29 cellular contexts compared by ENCODE assay signal in the genomic region with DNA sequence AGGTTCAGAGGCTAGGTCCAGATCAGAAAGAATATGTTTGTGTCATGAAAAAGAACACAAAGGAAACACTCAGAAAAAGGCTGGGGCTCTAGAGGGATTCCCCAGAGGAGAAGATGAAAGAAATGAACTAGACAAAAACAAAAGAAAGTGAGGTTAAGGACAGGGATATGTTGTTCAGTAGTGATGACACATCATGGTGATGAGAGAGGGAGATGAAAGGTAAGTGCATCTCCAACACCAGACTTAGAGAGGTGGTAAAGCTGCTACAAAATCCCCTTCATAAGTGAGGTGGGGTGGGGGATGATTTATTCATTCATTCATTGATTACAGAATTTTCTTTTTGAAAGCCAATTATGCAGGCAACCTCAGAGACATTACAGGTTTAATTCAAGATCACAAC. TPM values are rescaled to one million over a fixed set of nuclear protein-coding genes. Genes with fewer than 3 reads are reported as not detected.
DNase-seq lines count a peak whose midpoint lies in the region; ATAC-seq, FAIRE-seq and TF ChIP-seq lines count a peak whose summit lies in the region.
"Had no signal": no experiment of that assay in that cellular context is flagged by ENCODE, and none has a peak within 500 bp of the region (broad histone marks: within the 10 kb centered on the region; RNA-seq: fewer than 3 reads in every experiment).

No MANE protein-coding gene starts in this region.

- intact Hi-C loops in activated CD4-positive, alpha-beta T cell treated with anti-CD3 and anti-CD28 coated beads, Interleukin-2, amount 10 ng/mL, durations not matched to agents 24 days and 14 days (cut with micrococcal nuclease) = no loop called here

- no peaks in the 10 kb centered on the region for H3K9me3 Mint-ChIP-seq in activated CD4-positive, alpha-beta T cell treated with anti-CD3 and anti-CD28 coated beads, Interleukin-2, amount 10 ng/mL, durations not matched to agents 24 days and 14 days
- H3K9me3 Mint-ChIP-seq in nephron progenitor cell = peaks cover 21% of the 10 kb centered on the region
- no peaks in the 10 kb centered on the region for H3K9me3 Mint-ChIP-seq in stimulated activated naive CD8-positive, alpha-beta T cell treated with anti-CD3 and anti-CD28 coated beads, Interleukin-15, amount 100 ng/mL, for 72 hours

- no peak overlapping the region for H3K27ac Mint-ChIP-seq in activated CD4-positive, alpha-beta T cell treated with anti-CD3 and anti-CD28 coated beads, Interleukin-2, amount 10 ng/mL, durations not matched to agents 24 days and 14 days
- peak overlapping the region; percentile 2 for H3K27ac Mint-ChIP-seq in nephron progenitor cell
- no peak overlapping the region for H3K27ac Mint-ChIP-seq in stimulated activated naive CD8-positive, alpha-beta T cell treated with anti-CD3 and anti-CD28 coated beads, Interleukin-15, amount 100 ng/mL, for 72 hours
- H3K27ac Mint-ChIP-seq: CD4-positive, CD25-positive, alpha-beta regulatory T cell; CD8-positive, alpha-beta memory T cell had no signal

- DNase-seq in activated CD4-positive, alpha-beta T cell treated with anti-CD3 and anti-CD28 coated beads, Interleukin-2, amount 10 ng/mL, durations not matched to agents 24 days and 14 days = peak; percentile 17
- DNase-seq in activated CD4-positive, alpha-beta T cell treated with anti-CD3 and anti-CD28 coated beads, Interleukin-2, amount 50 U/mL, for 4 hours = no peak
- DNase-seq in HTR-8/SVneo (ENCODE audit: insufficient read length, low spot score) = no peak
- DNase-seq in nephron progenitor cell = no peak
- DNase-seq in stimulated activated naive CD8-positive, alpha-beta T cell treated with anti-CD3 and anti-CD28 coated beads, Interleukin-15, amount 100 ng/mL, for 72 hours = no peak
- DNase-seq: 8988T; ACHN; BE2C; C1 segment of cervical spinal cord; CD4-positive, alpha-beta memory T cell; CD4-positive, CD25-positive, alpha-beta regulatory T cell; CD8-positive, alpha-beta memory T cell; COR-L47; DMS 273 treated with DMSO at 0.1 percent for 48 hours; DMS153; DMS53; DMS79; DND-41; EL; GDM1 had no signal

- peak; percentile 33 for ATAC-seq in stimulated activated naive CD8-positive, alpha-beta T cell treated with anti-CD3 and anti-CD28 coated beads, Interleukin-15, amount 100 ng/mL, for 72 hours
- no peak for ATAC-seq in HG03108 (IDR thresholded peaks at IDR 0.05; ENCODE audit: unreplicated experiment)
- ATAC-seq in GM21723 (IDR thresholded peaks at IDR 0.05; ENCODE audit: unreplicated experiment) = no peak
- ATAC-seq: GM12878 had no signal

- H3K4me1 Mint-ChIP-seq in activated CD4-positive, alpha-beta T cell treated with anti-CD3 and anti-CD28 coated beads, Interleukin-2, amount 10 ng/mL, durations not matched to agents 24 days and 14 days = no peaks in the 10 kb centered on the region
- peaks cover 10% of the 10 kb centered on the region for H3K4me1 Mint-ChIP-seq in nephron progenitor cell
- H3K4me1 Mint-ChIP-seq in stimulated activated naive CD8-positive, alpha-beta T cell treated with anti-CD3 and anti-CD28 coated beads, Interleukin-15, amount 100 ng/mL, for 72 hours = peaks cover 6% of the 10 kb centered on the region
- H3K4me1 Mint-ChIP-seq: CD14-positive monocyte; CD4-positive, alpha-beta memory T cell; CD8-positive, alpha-beta memory T cell had no signal

- peak; percentile 74 for FAIRE-seq in HTR-8/SVneo (lab: Jason Lieb, UNC)
- FAIRE-seq: A204.1, GM12878, GM12892, GM18507 had no signal

- H3K4me3 Mint-ChIP-seq in activated CD4-positive, alpha-beta T cell treated with anti-CD3 and anti-CD28 coated beads, Interleukin-2, amount 10 ng/mL, durations not matched to agents 24 days and 14 days = no peak overlapping the region
- H3K4me3 Mint-ChIP-seq in nephron progenitor cell = no peak overlapping the region
- no peak overlapping the region for H3K4me3 Mint-ChIP-seq in stimulated activated naive CD8-positive, alpha-beta T cell treated with anti-CD3 and anti-CD28 coated beads, Interleukin-15, amount 100 ng/mL, for 72 hours
- H3K4me3 Mint-ChIP-seq: CD4-positive, alpha-beta memory T cell; CD4-positive, CD25-positive, alpha-beta regulatory T cell; CD8-positive, alpha-beta memory T cell had no signal

- H3K36me3 Mint-ChIP-seq in activated CD4-positive, alpha-beta T cell treated with anti-CD3 and anti-CD28 coated beads, Interleukin-2, amount 10 ng/mL, durations not matched to agents 24 days and 14 days (ENCODE audit: low read depth) = no peaks in the 10 kb centered on the region
- peaks cover 31% of the 10 kb centered on the region for H3K36me3 Mint-ChIP-seq in nephron progenitor cell (ENCODE audit: low read depth)
- H3K36me3 Mint-ChIP-seq: CD14-positive monocyte; CD4-positive, alpha-beta memory T cell; CD4-positive, CD25-positive, alpha-beta regulatory T cell had no signal

- peaks cover 18% of the 10 kb centered on the region for H3K27me3 Mint-ChIP-seq in activated CD4-positive, alpha-beta T cell treated with anti-CD3 and anti-CD28 coated beads, Interleukin-2, amount 10 ng/mL, durations not matched to agents 24 days and 14 days
- H3K27me3 Mint-ChIP-seq in nephron progenitor cell (ENCODE audit: low read depth, poor library complexity) = peaks cover 3% of the 10 kb centered on the region
- peaks cover 41% of the 10 kb centered on the region for H3K27me3 Mint-ChIP-seq in stimulated activated naive CD8-positive, alpha-beta T cell treated with anti-CD3 and anti-CD28 coated beads, Interleukin-15, amount 100 ng/mL, for 72 hours

- no peak for TF ChIP-seq CTCF in nephron progenitor cell (IDR thresholded peaks at IDR 0.05)

RNA-seq across cellular contexts. Expression of a gene that starts 19.6 kb away (rescaled TPM):
- 0.36 and 0.79 TPM in 2 replicates for total RNA-seq in activated CD4-positive, alpha-beta T cell treated with anti-CD3 and anti-CD28 coated beads, Interleukin-2, amount 10 ng/mL, durations not matched to agents 24 days and 14 days
- total RNA-seq: A673; CD4-positive, alpha-beta memory T cell; G401 had no signal
